ENCODE assay signal across 2 cellular contexts in the genomic region with DNA sequence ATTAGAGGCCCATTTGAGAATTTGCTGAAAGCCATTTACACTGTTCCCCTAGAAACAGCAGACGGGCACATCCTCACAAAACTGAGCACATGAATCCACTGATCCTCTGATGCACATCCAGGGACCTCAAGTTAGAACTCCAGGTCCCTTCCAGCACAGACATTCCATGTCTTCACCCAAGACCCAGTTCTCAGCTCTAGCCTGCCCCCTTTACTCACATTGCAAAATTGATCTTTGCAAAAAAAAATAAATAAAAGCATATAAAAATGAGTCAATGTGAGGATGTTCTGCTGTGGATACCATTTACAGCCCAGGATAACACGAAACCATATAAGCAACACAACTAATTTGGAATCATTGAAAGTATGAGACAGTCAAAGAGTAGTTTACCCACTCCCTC.
TF ChIP-seq lines count a peak whose summit lies in the region.

No MANE protein-coding gene starts in this region.

TF ChIP-seq in GM23338, 12 proteins besides CTCF, POLR2A, EP300 and RAD21 (continued from another document):
- TF ChIP-seq POLR2AphosphoS5 (IDR thresholded peaks at IDR 0.05; ENCODE audit: low read depth) = no peak
- TF ChIP-seq, protein P1, sequence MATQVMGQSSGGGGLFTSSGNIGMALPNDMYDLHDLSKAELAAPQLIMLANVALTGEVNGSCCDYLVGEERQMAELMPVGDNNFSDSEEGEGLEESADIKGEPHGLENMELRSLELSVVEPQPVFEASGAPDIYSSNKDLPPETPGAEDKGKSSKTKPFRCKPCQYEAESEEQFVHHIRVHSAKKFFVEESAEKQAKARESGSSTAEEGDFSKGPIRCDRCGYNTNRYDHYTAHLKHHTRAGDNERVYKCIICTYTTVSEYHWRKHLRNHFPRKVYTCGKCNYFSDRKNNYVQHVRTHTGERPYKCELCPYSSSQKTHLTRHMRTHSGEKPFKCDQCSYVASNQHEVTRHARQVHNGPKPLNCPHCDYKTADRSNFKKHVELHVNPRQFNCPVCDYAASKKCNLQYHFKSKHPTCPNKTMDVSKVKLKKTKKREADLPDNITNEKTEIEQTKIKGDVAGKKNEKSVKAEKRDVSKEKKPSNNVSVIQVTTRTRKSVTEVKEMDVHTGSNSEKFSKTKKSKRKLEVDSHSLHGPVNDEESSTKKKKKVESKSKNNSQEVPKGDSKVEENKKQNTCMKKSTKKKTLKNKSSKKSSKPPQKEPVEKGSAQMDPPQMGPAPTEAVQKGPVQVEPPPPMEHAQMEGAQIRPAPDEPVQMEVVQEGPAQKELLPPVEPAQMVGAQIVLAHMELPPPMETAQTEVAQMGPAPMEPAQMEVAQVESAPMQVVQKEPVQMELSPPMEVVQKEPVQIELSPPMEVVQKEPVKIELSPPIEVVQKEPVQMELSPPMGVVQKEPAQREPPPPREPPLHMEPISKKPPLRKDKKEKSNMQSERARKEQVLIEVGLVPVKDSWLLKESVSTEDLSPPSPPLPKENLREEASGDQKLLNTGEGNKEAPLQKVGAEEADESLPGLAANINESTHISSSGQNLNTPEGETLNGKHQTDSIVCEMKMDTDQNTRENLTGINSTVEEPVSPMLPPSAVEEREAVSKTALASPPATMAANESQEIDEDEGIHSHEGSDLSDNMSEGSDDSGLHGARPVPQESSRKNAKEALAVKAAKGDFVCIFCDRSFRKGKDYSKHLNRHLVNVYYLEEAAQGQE (IDR thresholded peaks at IDR 0.05; ENCODE audit: unreplicated experiment) = no peak
- TF ChIP-seq STAT1 (IDR thresholded peaks at IDR 0.05; ENCODE audit: unreplicated experiment) = no peak
- no peak for TF ChIP-seq EZH2phosphoT487 (IDR thresholded peaks at IDR 0.05; ENCODE audit: unreplicated experiment)
- no peak for TF ChIP-seq EZH2 (IDR thresholded peaks at IDR 0.05; ENCODE audit: low read depth, unreplicated experiment)
- no peak for TF ChIP-seq CREB1 (CRISPR knock-in tag; IDR thresholded peaks at IDR 0.05; ENCODE audit: low read depth)
- TF ChIP-seq, protein P2, sequence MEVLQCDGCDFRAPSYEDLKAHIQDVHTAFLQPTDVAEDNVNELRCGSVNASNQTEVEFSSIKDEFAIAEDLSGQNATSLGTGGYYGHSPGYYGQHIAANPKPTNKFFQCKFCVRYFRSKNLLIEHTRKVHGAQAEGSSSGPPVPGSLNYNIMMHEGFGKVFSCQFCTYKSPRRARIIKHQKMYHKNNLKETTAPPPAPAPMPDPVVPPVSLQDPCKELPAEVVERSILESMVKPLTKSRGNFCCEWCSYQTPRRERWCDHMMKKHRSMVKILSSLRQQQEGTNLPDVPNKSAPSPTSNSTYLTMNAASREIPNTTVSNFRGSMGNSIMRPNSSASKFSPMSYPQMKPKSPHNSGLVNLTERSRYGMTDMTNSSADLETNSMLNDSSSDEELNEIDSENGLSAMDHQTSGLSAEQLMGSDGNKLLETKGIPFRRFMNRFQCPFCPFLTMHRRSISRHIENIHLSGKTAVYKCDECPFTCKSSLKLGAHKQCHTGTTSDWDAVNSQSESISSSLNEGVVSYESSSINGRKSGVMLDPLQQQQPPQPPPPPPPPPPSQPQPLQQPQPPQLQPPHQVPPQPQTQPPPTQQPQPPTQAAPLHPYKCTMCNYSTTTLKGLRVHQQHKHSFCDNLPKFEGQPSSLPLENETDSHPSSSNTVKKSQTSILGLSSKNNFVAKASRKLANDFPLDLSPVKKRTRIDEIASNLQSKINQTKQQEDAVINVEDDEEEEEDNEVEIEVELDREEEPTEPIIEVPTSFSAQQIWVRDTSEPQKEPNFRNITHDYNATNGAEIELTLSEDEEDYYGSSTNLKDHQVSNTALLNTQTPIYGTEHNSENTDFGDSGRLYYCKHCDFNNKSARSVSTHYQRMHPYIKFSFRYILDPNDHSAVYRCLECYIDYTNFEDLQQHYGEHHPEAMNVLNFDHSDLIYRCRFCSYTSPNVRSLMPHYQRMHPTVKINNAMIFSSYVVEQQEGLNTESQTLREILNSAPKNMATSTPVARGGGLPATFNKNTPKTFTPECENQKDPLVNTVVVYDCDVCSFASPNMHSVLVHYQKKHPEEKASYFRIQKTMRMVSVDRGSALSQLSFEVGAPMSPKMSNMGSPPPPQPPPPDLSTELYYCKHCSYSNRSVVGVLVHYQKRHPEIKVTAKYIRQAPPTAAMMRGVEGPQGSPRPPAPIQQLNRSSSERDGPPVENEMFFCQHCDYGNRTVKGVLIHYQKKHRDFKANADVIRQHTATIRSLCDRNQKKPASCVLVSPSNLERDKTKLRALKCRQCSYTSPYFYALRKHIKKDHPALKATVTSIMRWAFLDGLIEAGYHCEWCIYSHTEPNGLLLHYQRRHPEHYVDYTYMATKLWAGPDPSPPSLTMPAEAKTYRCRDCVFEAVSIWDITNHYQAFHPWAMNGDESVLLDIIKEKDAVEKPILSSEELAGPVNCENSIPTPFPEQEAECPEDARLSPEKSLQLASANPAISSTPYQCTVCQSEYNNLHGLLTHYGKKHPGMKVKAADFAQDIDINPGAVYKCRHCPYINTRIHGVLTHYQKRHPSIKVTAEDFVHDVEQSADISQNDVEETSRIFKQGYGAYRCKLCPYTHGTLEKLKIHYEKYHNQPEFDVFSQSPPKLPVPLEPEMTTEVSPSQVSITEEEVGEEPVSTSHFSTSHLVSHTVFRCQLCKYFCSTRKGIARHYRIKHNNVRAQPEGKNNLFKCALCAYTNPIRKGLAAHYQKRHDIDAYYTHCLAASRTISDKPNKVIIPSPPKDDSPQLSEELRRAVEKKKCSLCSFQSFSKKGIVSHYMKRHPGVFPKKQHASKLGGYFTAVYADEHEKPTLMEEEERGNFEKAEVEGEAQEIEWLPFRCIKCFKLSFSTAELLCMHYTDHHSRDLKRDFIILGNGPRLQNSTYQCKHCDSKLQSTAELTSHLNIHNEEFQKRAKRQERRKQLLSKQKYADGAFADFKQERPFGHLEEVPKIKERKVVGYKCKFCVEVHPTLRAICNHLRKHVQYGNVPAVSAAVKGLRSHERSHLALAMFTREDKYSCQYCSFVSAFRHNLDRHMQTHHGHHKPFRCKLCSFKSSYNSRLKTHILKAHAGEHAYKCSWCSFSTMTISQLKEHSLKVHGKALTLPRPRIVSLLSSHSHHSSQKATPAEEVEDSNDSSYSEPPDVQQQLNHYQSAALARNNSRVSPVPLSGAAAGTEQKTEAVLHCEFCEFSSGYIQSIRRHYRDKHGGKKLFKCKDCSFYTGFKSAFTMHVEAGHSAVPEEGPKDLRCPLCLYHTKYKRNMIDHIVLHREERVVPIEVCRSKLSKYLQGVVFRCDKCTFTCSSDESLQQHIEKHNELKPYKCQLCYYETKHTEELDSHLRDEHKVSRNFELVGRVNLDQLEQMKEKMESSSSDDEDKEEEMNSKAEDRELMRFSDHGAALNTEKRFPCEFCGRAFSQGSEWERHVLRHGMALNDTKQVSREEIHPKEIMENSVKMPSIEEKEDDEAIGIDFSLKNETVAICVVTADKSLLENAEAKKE (CRISPR knock-in tag; IDR thresholded peaks at IDR 0.05) = no peak
- no peak for TF ChIP-seq NANOG (IDR thresholded peaks at IDR 0.05; ENCODE audit: borderline replicate concordance)

TF ChIP-seq in K562, 482 proteins besides CTCF, POLR2A, EP300 and RAD21 (continues in another document):
- no peak for TF ChIP-seq ZNF318 (IDR thresholded peaks at IDR 0.05; ENCODE audit: borderline replicate concordance in 1 of 2, low read depth in 1 of 2)
- TF ChIP-seq HDGF (IDR thresholded peaks at IDR 0.05) = no peak
- TF ChIP-seq, protein P3, sequence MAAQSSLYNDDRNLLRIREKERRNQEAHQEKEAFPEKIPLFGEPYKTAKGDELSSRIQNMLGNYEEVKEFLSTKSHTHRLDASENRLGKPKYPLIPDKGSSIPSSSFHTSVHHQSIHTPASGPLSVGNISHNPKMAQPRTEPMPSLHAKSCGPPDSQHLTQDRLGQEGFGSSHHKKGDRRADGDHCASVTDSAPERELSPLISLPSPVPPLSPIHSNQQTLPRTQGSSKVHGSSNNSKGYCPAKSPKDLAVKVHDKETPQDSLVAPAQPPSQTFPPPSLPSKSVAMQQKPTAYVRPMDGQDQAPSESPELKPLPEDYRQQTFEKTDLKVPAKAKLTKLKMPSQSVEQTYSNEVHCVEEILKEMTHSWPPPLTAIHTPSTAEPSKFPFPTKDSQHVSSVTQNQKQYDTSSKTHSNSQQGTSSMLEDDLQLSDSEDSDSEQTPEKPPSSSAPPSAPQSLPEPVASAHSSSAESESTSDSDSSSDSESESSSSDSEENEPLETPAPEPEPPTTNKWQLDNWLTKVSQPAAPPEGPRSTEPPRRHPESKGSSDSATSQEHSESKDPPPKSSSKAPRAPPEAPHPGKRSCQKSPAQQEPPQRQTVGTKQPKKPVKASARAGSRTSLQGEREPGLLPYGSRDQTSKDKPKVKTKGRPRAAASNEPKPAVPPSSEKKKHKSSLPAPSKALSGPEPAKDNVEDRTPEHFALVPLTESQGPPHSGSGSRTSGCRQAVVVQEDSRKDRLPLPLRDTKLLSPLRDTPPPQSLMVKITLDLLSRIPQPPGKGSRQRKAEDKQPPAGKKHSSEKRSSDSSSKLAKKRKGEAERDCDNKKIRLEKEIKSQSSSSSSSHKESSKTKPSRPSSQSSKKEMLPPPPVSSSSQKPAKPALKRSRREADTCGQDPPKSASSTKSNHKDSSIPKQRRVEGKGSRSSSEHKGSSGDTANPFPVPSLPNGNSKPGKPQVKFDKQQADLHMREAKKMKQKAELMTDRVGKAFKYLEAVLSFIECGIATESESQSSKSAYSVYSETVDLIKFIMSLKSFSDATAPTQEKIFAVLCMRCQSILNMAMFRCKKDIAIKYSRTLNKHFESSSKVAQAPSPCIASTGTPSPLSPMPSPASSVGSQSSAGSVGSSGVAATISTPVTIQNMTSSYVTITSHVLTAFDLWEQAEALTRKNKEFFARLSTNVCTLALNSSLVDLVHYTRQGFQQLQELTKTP (IDR thresholded peaks at IDR 0.05; ENCODE audit: low read depth in 1 of 2, partially characterized antibody in 2 of 2) = no peak
- no peak for TF ChIP-seq NCOR1 (IDR thresholded peaks at IDR 0.05)
- no peak for TF ChIP-seq CHD1 (IDR thresholded peaks at IDR 0.05; ENCODE audit: low read length)
